In genomic region chr2:76610451-76610850, GRCh38 we compare ENCODE assay signal across 24 cellular contexts.
"Had no signal": no experiment of that assay in that cellular context is flagged by ENCODE, and none has a peak within 500 bp of the region (broad histone marks: within the 10 kb centered on the region; RNA-seq: fewer than 3 reads in every experiment).

No MANE protein-coding gene starts in this region.

- H3K36me3 ChIP-seq: left ventricle myocardium inferior, ovary, right atrium auricular region, right lobe of liver, tibial nerve, upper lobe of left lung, vagina had no signal

- H3K4me3 ChIP-seq: hepatocyte, left ventricle myocardium inferior, lung, mucosa of descending colon, ovary, right atrium auricular region, right lobe of liver, smooth muscle cell, tibial nerve, upper lobe of left lung, vagina had no signal

- H3K36me3 Mint-ChIP-seq: naive thymus-derived CD4-positive, alpha-beta T cell; natural killer cell treated with Interleukin-12 subunit alpha and Interleukin-12 subunit beta and Interleukin-15 and Interleukin-18, amount 100 ng/mL, for 72 hours; stimulated activated memory B cell treated with anti-CD40 and anti-IgM and Interleukin-4, amounts not matched to agents 10 μg/mL and 1 μg/mL and 100 μg/mL, for 72 hours had no signal

- H3K4me2 ChIP-seq: hepatocyte, smooth muscle cell had no signal

- DNase-seq: islet precursor cell; left ventricle myocardium inferior; midbrain; mucosa of descending colon; naive thymus-derived CD4-positive, alpha-beta T cell; ovary; right lobe of liver; stimulated activated CD4-positive, alpha-beta T cell treated with anti-CD3 and anti-CD28 coated beads, Interleukin-1b, Interleukin-23, amount 100 ng/mL, for 48 hours; stimulated activated CD4-positive, alpha-beta T cell treated with anti-CD3 and anti-CD28 coated beads, Interleukin-2, amount 100 ng/mL, for 48 hours; stimulated activated CD4-positive, alpha-beta T cell treated with anti-CD3 and anti-CD28 coated beads, Interleukin-4, amount 100 ng/mL, for 4 hours; stimulated activated CD8-positive, alpha-beta memory T cell treated with anti-CD3 and anti-CD28 coated beads, Interleukin-4, amount 100 ng/mL, for 48 hours; stimulated activated naive CD4-positive, alpha-beta T cell treated with Interleukin-2 at 50 U/mL for 16 hours; stimulated activated naive CD8-positive, alpha-beta T cell treated with anti-CD3 and anti-CD28 coated beads, Interleukin-15, amount 100 ng/mL, for 72 hours; substantia nigra; upper lobe of left lung had no signal

- H3K27ac ChIP-seq: hepatocyte, left ventricle myocardium inferior, ovary, right atrium auricular region, right lobe of liver, tibial nerve, upper lobe of left lung, vagina had no signal

- H3K9me3 ChIP-seq: left ventricle myocardium inferior, mucosa of descending colon, ovary, right atrium auricular region, right lobe of liver, tibial nerve, upper lobe of left lung, vagina had no signal

- H3K27ac Mint-ChIP-seq: naive thymus-derived CD4-positive, alpha-beta T cell; natural killer cell treated with Interleukin-12 subunit alpha and Interleukin-12 subunit beta and Interleukin-15 and Interleukin-18, amount 100 ng/mL, for 72 hours; progenitor cell of endocrine pancreas; stimulated activated memory B cell treated with anti-CD40 and anti-IgM and Interleukin-4, amounts not matched to agents 10 μg/mL and 1 μg/mL and 100 μg/mL, for 72 hours; stimulated activated naive CD8-positive, alpha-beta T cell treated with anti-CD3 and anti-CD28 coated beads, Interleukin-15, amount 100 ng/mL, for 72 hours had no signal

- H3K4me1 Mint-ChIP-seq: naive thymus-derived CD4-positive, alpha-beta T cell; stimulated activated memory B cell treated with anti-CD40 and anti-IgM and Interleukin-4, amounts not matched to agents 10 μg/mL and 1 μg/mL and 100 μg/mL, for 72 hours; stimulated activated naive CD8-positive, alpha-beta T cell treated with anti-CD3 and anti-CD28 coated beads, Interleukin-15, amount 100 ng/mL, for 72 hours had no signal

- ATAC-seq: mucosa of descending colon; naive thymus-derived CD4-positive, alpha-beta T cell; natural killer cell treated with Interleukin-12 subunit alpha and Interleukin-12 subunit beta and Interleukin-15 and Interleukin-18, amount 100 ng/mL, for 72 hours; right lobe of liver; stimulated activated memory B cell treated with anti-CD40 and anti-IgM and Interleukin-4, amounts not matched to agents 10 μg/mL and 1 μg/mL and 100 μg/mL, for 72 hours; stimulated activated naive CD8-positive, alpha-beta T cell treated with anti-CD3 and anti-CD28 coated beads, Interleukin-15, amount 100 ng/mL, for 72 hours had no signal

- H3K79me2 ChIP-seq: hepatocyte had no signal

- H3K4me3 Mint-ChIP-seq: naive thymus-derived CD4-positive, alpha-beta T cell; natural killer cell treated with Interleukin-12 subunit alpha and Interleukin-12 subunit beta and Interleukin-15 and Interleukin-18, amount 100 ng/mL, for 72 hours; stimulated activated memory B cell treated with anti-CD40 and anti-IgM and Interleukin-4, amounts not matched to agents 10 μg/mL and 1 μg/mL and 100 μg/mL, for 72 hours; stimulated activated naive CD8-positive, alpha-beta T cell treated with anti-CD3 and anti-CD28 coated beads, Interleukin-15, amount 100 ng/mL, for 72 hours had no signal

- H3K4me1 ChIP-seq: left ventricle myocardium inferior, right atrium auricular region, right lobe of liver, tibial nerve, upper lobe of left lung, vagina had no signal

- H3K27me3 ChIP-seq: hepatocyte, ovary, right atrium auricular region, right lobe of liver, tibial nerve, upper lobe of left lung, vagina had no signal

- H3K9me3 Mint-ChIP-seq: stimulated activated naive CD8-positive, alpha-beta T cell treated with anti-CD3 and anti-CD28 coated beads, Interleukin-15, amount 100 ng/mL, for 72 hours had no signal

- H3K27me3 Mint-ChIP-seq: naive thymus-derived CD4-positive, alpha-beta T cell; natural killer cell treated with Interleukin-12 subunit alpha and Interleukin-12 subunit beta and Interleukin-15 and Interleukin-18, amount 100 ng/mL, for 72 hours; progenitor cell of endocrine pancreas; stimulated activated memory B cell treated with anti-CD40 and anti-IgM and Interleukin-4, amounts not matched to agents 10 μg/mL and 1 μg/mL and 100 μg/mL, for 72 hours; stimulated activated naive CD8-positive, alpha-beta T cell treated with anti-CD3 and anti-CD28 coated beads, Interleukin-15, amount 100 ng/mL, for 72 hours had no signal
